Comparison of ENCODE assay signal across 8 cellular contexts in the genomic region with DNA sequence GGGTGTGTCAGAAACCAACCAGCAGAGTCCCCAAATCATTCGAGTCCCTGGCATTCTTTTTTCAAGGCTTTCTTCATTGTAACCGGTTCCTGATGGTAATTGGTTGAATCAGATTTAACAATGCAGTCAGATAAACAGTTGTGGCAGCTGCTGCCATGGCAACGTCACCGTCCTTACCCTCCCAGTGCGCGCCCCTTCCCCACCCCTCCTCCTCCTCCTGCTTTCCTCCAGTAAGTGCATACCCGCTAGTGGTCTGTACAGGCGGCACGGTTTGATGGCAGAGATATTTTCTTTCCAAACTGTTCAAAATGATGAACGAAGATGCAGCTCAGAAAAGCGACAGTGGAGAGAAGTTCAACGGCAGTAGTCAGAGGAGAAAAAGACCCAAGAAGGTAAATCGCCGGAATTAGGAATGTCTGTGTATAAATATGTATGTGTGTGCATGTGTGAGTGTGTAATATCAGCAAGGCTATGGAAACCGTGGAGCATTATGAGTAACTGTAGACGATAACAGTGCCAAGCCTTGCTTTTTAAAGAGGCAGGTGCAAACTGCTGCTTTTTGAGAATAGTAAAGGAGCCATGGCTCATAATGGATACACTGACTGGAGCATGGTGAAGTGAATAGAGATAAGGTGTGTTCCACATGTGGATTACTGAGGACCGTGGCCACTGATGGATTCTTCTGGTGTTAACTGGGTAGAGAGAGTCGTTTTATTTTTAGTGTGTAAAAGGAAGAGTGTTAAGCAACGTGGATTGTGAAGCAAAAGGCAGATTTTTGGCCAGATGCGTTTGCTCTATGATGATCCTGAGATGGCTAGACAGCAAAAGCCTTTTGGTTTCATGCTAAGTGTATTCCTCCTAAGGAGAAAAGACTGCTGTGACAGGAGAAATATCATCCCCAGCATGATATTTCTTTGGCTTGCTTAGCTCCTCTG.
A peak's percentile ranks its signal among the peaks of the same experiment; 100 is the strongest.
DNase-seq lines count a peak whose midpoint lies in the region; ATAC-seq and TF ChIP-seq lines count a peak whose summit lies in the region.

Gene ANK2, plus strand, starts transcription at position 233 of the 935 bp plus-strand sequence. Its CDS starts 76 bp downstream, at position 309.

- DNase-seq in NCI-H1436 (lab: John Stamatoyannopoulos, UW): peak; percentile 86
- DNase-seq in GM10266 (ENCODE audit: extremely low spot score): no peak
- DNase-seq in SKM-1 (lab: John Stamatoyannopoulos, UW; ENCODE audit: unreplicated experiment): no peak

- no peak for TF ChIP-seq CTCF in GM10266 (IDR thresholded peaks at IDR 0.05; ENCODE audit: control insufficient read depth, insufficient read depth, low read depth, missing control alignments)

- H3K27me3 ChIP-seq in iPS-20b (ENCODE audit: insufficient read depth, low read length) (no peaks in the 10 kb centered on the region), stomach smooth muscle (ENCODE audit: control insufficient read depth in 1 of 2, insufficient read depth in 2 of 2, low read length in 2 of 2) (no peaks in the 10 kb centered on the region)

- H3K9ac ChIP-seq in iPS-20b (ENCODE audit: low read depth, low read length) (no peak within 1 kb of the TSS), stomach smooth muscle (ENCODE audit: low read length in 2 of 2) (peak within 1 kb of the TSS; percentile 38 to 55)

- no peak for ATAC-seq in HG03097 (IDR thresholded peaks at IDR 0.05; ENCODE audit: low FRiP score, unreplicated experiment)
- no peak for ATAC-seq in HG02610 (IDR thresholded peaks at IDR 0.05; ENCODE audit: unreplicated experiment)

- H3K4me3 ChIP-seq in iPS-20b (ENCODE audit: low read length) (peak within 1 kb of the TSS; percentile 59), stomach smooth muscle (ENCODE audit: low read length in 2 of 2) (peak within 1 kb of the TSS; percentile 62 to 68)

- peak within 1 kb of the TSS; percentile 69 for H3K27ac ChIP-seq in angular gyrus (ENCODE audit: low read depth, low read length)
- H3K27ac ChIP-seq in iPS-20b (ENCODE audit: low read length): no peak within 1 kb of the TSS
- H3K27ac ChIP-seq in stomach smooth muscle (ENCODE audit: low read length): no peak within 1 kb of the TSS

- H3K9me3 ChIP-seq in iPS-20b (ENCODE audit: insufficient read depth, low read depth, low read length) (no peaks in the 10 kb centered on the region), stomach smooth muscle (ENCODE audit: control insufficient read depth in 2 of 2, low read length in 2 of 2) (no peaks in the 10 kb centered on the region)

- no peaks in the 10 kb centered on the region for H3K36me3 ChIP-seq in iPS-20b (ENCODE audit: insufficient read depth, low read depth, low read length)
- H3K36me3 ChIP-seq in stomach smooth muscle (ENCODE audit: control insufficient read depth in 2 of 2, insufficient read depth in 2 of 2, low read length in 2 of 2): no peaks in the 10 kb centered on the region

- H3K4me1 ChIP-seq in iPS-20b (ENCODE audit: insufficient read depth, low read length): peaks cover 25% of the 10 kb centered on the region
- peaks cover 8% of the 10 kb centered on the region for H3K4me1 ChIP-seq in stomach smooth muscle (ENCODE audit: control insufficient read depth, insufficient read depth, low read length)
